Comparison of ENCODE assay signal across 1 cellular context in the genomic region with DNA sequence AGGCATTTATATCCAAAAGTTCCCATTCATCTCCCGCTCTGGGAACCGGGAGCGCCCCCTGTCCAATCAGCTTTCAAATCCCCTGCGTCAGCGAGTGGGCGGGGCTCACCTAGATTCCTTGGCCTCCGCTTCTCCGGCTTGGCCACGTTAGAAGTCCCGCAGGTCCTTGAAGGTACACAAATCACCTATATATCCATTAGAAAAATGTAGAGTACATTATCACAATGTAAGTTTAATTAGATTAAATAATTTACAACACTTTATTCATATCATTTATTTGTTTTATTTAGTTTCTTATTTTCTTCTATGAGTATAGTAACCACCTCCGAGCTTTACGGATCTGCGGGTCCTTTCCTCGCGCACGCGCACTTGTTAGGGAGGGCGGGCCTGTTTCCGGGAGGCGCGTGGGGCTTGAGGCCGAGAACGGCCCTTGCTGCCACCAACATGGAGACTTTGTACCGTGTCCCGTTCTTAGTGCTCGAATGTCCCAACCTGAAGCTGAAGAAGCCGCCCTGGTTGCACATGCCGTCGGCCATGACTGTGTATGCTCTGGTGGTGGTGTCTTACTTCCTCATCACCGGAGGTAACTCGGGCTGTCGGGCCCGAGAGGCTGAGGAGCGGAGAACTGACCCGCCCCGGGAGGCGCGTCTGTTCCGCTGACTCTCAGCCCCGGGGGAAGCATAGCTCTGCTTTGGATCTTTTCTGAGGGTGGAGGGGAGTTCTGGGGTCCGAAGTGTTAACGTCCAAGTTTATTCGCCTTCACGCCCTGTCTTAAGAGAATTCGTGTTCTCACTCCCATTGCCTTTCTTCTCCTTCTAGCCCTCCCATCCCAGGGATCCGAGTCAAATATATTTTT.
TF ChIP-seq lines count a peak whose summit lies in the region.

TSS of gene OSTC (plus strand) at position 388 of the 856 bp plus-strand sequence. CDS start at position 445, 57 bp downstream.

TF ChIP-seq in liver, 16 proteins besides CTCF, POLR2A, EP300 and RAD21 (continued from another document):
- TF ChIP-seq ZBTB33 (IDR thresholded peaks at IDR 0.05), result peak; percentile 23
- TF ChIP-seq, protein P1, sequence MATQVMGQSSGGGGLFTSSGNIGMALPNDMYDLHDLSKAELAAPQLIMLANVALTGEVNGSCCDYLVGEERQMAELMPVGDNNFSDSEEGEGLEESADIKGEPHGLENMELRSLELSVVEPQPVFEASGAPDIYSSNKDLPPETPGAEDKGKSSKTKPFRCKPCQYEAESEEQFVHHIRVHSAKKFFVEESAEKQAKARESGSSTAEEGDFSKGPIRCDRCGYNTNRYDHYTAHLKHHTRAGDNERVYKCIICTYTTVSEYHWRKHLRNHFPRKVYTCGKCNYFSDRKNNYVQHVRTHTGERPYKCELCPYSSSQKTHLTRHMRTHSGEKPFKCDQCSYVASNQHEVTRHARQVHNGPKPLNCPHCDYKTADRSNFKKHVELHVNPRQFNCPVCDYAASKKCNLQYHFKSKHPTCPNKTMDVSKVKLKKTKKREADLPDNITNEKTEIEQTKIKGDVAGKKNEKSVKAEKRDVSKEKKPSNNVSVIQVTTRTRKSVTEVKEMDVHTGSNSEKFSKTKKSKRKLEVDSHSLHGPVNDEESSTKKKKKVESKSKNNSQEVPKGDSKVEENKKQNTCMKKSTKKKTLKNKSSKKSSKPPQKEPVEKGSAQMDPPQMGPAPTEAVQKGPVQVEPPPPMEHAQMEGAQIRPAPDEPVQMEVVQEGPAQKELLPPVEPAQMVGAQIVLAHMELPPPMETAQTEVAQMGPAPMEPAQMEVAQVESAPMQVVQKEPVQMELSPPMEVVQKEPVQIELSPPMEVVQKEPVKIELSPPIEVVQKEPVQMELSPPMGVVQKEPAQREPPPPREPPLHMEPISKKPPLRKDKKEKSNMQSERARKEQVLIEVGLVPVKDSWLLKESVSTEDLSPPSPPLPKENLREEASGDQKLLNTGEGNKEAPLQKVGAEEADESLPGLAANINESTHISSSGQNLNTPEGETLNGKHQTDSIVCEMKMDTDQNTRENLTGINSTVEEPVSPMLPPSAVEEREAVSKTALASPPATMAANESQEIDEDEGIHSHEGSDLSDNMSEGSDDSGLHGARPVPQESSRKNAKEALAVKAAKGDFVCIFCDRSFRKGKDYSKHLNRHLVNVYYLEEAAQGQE (IDR thresholded peaks at IDR 0.05), result peak; percentile 32
- peak; percentile 85 for TF ChIP-seq MAX (IDR thresholded peaks at IDR 0.05)
- TF ChIP-seq ATF3 (IDR thresholded peaks at IDR 0.05), result no peak
